In genomic region chr1:33517596-33518250, GRCh38 we compare ENCODE assay signal across 23 cellular contexts. TPM values are rescaled to one million over a fixed set of nuclear protein-coding genes. Genes with fewer than 3 reads are reported as not detected.
DNase-seq lines count a peak whose midpoint lies in the region; TF ChIP-seq lines count a peak whose summit lies in the region.
"Had no signal": no experiment of that assay in that cellular context is flagged by ENCODE, and none has a peak within 500 bp of the region (broad histone marks: within the 10 kb centered on the region; RNA-seq: fewer than 3 reads in every experiment).

No MANE protein-coding gene starts in this region.

- H3K36me3 Mint-ChIP-seq in glutamatergic neuron (ENCODE audit: unreplicated experiment), result peaks cover 3% of the 10 kb centered on the region
- H3K36me3 Mint-ChIP-seq: activated CD4-positive, alpha-beta memory T cell treated with anti-CD3 and anti-CD28 coated beads for 36 hours; WTC11 had no signal

- peaks cover 7% of the 10 kb centered on the region for H3K27me3 Mint-ChIP-seq in glutamatergic neuron (ENCODE audit: unreplicated experiment)

- CTCF ChIA-PET in HEK293T (lab: Yijun Ruan, JAX), result interaction anchor here (0.6 kb wide), 1 partner anchor 376 kb away, joined by 5 read pairs; no protein-coding TSS in a partner anchor

- DNase-seq in NCI-H2029 (lab: John Stamatoyannopoulos, UW), result peak; percentile 11
- no peak for DNase-seq in NCI-H2029 treated with DMSO at 0.1 percent for 48 hours (lab: John Stamatoyannopoulos, UW)
- peak; percentile 38 for DNase-seq in RPMI7951 (ENCODE audit: low read depth)
- no peak for DNase-seq in glutamatergic neuron
- DNase-seq in HEK293T (ENCODE audit: extremely low spot score), result no peak
- no peak for DNase-seq in ecto neural progenitor cell (ENCODE audit: low spot score)
- no peak for DNase-seq in DMS114 treated with DMSO at 0.1 percent for 48 hours (lab: John Stamatoyannopoulos, UW; ENCODE audit: unreplicated experiment)
- DNase-seq: activated CD4-positive, alpha-beta memory T cell treated with anti-CD3 and anti-CD28 coated beads for 36 hours; activated gamma-delta T cell treated with Interleukin-2 at 50 U/mL for 16 hours; activated T-cell treated with anti-CD3 and anti-CD28 coated beads for 4 hours; dermis blood vessel endothelial cell; GDM1; left ventricle myocardium inferior; NCI-H146; stomach; T-helper 2 cell; upper lobe of right lung had no signal

- H3K27ac Mint-ChIP-seq in glutamatergic neuron (ENCODE audit: unreplicated experiment), result peak overlapping the region; percentile 85
- H3K27ac Mint-ChIP-seq: activated CD4-positive, alpha-beta memory T cell treated with anti-CD3 and anti-CD28 coated beads for 36 hours; WTC11 had no signal

- H3K9me3 Mint-ChIP-seq in glutamatergic neuron (ENCODE audit: unreplicated experiment), result peaks cover 5% of the 10 kb centered on the region
- H3K9me3 Mint-ChIP-seq: activated CD4-positive, alpha-beta memory T cell treated with anti-CD3 and anti-CD28 coated beads for 36 hours had no signal

- peaks cover 20% of the 10 kb centered on the region for H3K4me1 Mint-ChIP-seq in glutamatergic neuron (ENCODE audit: low read depth, unreplicated experiment)

- peak overlapping the region; percentile 22 for H3K27ac ChIP-seq in temporal lobe (ENCODE audit: low read depth, low read length)
- H3K27ac ChIP-seq: 22Rv1, BLaER1, epithelial cell of prostate, left ventricle myocardium inferior, SK-N-MC, upper lobe of right lung had no signal

- H3K4me3 Mint-ChIP-seq in glutamatergic neuron (ENCODE audit: unreplicated experiment), result peak overlapping the region; percentile 50
- H3K4me3 Mint-ChIP-seq: activated CD4-positive, alpha-beta memory T cell treated with anti-CD3 and anti-CD28 coated beads for 36 hours; WTC11 had no signal

- POLR2A ChIA-PET in HEK293T (lab: Yijun Ruan, JAX), result no interaction called here

- no peak for TF ChIP-seq CTCF in glutamatergic neuron (IDR thresholded peaks at IDR 0.05; ENCODE audit: partially characterized antibody, unreplicated experiment)

TF ChIP-seq in HEK293T, 16 proteins besides CTCF, POLR2A, EP300 and RAD21:
- TF ChIP-seq LEF1 (IDR thresholded peaks at IDR 0.05; ENCODE audit: borderline replicate concordance), result no peak
- TF ChIP-seq CTBP1 (IDR thresholded peaks at IDR 0.05; ENCODE audit: borderline replicate concordance), result no peak
- no peak for TF ChIP-seq ARNT (IDR thresholded peaks at IDR 0.05)
- TF ChIP-seq HDGF (IDR thresholded peaks at IDR 0.05; ENCODE audit: borderline replicate concordance), result no peak
- TF ChIP-seq FOXA1 (IDR thresholded peaks at IDR 0.05), result no peak
- no peak for TF ChIP-seq ZNF384 (IDR thresholded peaks at IDR 0.05)
- TF ChIP-seq SP1 (IDR thresholded peaks at IDR 0.05), result no peak
- no peak for TF ChIP-seq FOXM1 (IDR thresholded peaks at IDR 0.05; ENCODE audit: borderline replicate concordance)
- no peak for TF ChIP-seq FOXK2 (IDR thresholded peaks at IDR 0.05)
- TF ChIP-seq PKNOX1 (IDR thresholded peaks at IDR 0.05), result no peak
- no peak for TF ChIP-seq NFRKB (IDR thresholded peaks at IDR 0.05)
- no peak for TF ChIP-seq L3MBTL2 (conservative IDR thresholded peaks at IDR 0.05)
- TF ChIP-seq BHLHE40 (IDR thresholded peaks at IDR 0.05; ENCODE audit: borderline replicate concordance), result no peak
- TF ChIP-seq TARDBP (IDR thresholded peaks at IDR 0.05), result no peak
- no peak for TF ChIP-seq SUZ12 (IDR thresholded peaks at IDR 0.05)
TF ChIP-seq in HEK293T: peak in this region for 0.

RNA-seq across cellular contexts. Expression of gene ZSCAN20, which starts 45.3 kb away (rescaled TPM):
- 5.5 and 5.6 TPM in 2 replicates for total RNA-seq in RPMI7951 (2014; rRNA removed; shearing (Covaris generic))
- total RNA-seq in glutamatergic neuron (ENCODE audit: unreplicated experiment) (9.7 TPM), temporal lobe (6.9 TPM)

Comparison
In these comparisons a context has a peak if more than half of its experiments do, and no peak if none do; other contexts are left out.
1. DNase-seq: peak in NCI-H2029 (single experiment) and RPMI7951 (single experiment); none in NCI-H2029 treated with DMSO at 0.1 percent for 48 hours (single experiment), glutamatergic neuron (single experiment), HEK293T (single experiment), ecto neural progenitor cell (single experiment) and DMS114 treated with DMSO at 0.1 percent for 48 hours (single experiment).